8 cellular contexts compared by ENCODE assay signal in the genomic region with DNA sequence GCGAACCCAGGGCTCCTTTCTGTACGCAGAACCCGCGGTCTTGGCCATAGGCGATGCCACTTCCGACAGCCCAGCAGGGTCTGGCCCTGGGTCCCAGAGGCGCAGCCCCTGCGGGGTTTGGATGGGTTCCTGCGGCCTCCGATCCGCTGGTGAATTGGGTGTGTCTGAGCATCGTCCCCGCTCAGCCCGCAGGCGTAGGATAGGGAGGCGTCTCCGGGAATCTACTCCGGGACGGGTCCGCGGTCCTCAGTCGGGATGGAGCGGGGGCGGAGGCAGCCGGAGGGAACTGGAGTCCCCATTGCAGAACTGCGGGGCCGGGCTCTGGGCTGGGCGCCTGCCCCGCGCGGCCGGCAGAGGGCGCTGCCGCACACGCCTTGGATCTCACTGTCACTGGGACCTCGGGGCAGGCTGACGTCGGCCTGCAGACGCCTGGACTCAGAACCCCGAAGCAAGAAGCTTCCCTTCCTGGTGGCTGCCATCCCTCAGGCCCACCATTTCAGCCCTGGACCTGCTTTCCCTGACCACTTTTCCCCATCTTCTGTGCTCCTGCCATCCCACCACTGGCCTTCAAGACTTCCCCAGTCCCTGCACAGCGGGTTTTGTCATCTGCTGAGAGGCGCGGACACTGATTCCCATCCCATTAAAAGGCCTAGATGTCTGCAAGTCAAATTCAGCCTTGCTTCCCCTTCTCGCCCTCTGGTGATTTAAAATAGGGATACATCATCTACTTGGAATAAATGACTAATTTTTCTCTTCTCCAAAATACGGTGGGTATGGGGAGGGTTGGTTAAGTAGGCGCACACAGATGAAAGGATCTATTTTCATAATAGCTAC. TPM values are rescaled to one million over a fixed set of nuclear protein-coding genes. Genes with fewer than 3 reads are reported as not detected.
DNase-seq lines count a peak whose midpoint lies in the region; ATAC-seq and TF ChIP-seq lines count a peak whose summit lies in the region.

No MANE protein-coding gene starts in this region.

- peak; percentile 60 for ATAC-seq in HG03064 (IDR thresholded peaks at IDR 0.05; ENCODE audit: low read depth, unreplicated experiment)

- H3K36me3 ChIP-seq in kidney epithelial cell (ENCODE audit: control insufficient read depth, insufficient read depth, low read length) = no peaks in the 10 kb centered on the region

- DNase-seq in NCI-H524 (lab: John Stamatoyannopoulos, UW) = peak; percentile 28 to 79
- DNase-seq in NCI-H524 treated with DMSO at 0.1 percent for 48 hours (lab: John Stamatoyannopoulos, UW) = no peak
- DNase-seq in NCI-H2196 treated with DMSO at 0.1 percent for 48 hours (lab: John Stamatoyannopoulos, UW; ENCODE audit: unreplicated experiment) = peak; percentile 84
- peak; percentile 88 for DNase-seq in activated CD4-positive, CD25-positive, alpha-beta regulatory T cell treated with anti-CD3 and anti-CD28 coated beads, Interleukin-2, amount 50 U/mL, for 72 hours
- peak; percentile 80 for DNase-seq in cerebellar cortex (ENCODE audit: low spot score)
- DNase-seq in kidney epithelial cell (ENCODE audit: low read depth) = no peak
- DNase-seq in stimulated activated CD4-positive, alpha-beta T cell treated with anti-CD3 and anti-CD28 coated beads, Interleukin-15, amount 100 ng/mL, for 24 hours = peak; percentile 85

- peak; percentile 72 for TF ChIP-seq CTCF in kidney epithelial cell (IDR thresholded peaks at IDR 0.05; ENCODE audit: insufficient read depth, low read length, poor library complexity, severe bottlenecking)

- H3K27me3 ChIP-seq in kidney epithelial cell (ENCODE audit: control insufficient read depth, insufficient read depth, low read length) = no peaks in the 10 kb centered on the region

- H3K4me3 ChIP-seq in kidney epithelial cell (ENCODE audit: low read depth, low read length) = peak overlapping the region; percentile 40

RNA-seq across cellular contexts. Expression of gene CREB3L1, which starts 38.3 kb away (rescaled TPM):
- total RNA-seq in kidney epithelial cell = 3.2 and 4.5 TPM in 2 replicates

Comparison
In these comparisons a context has a peak if more than half of its experiments do, and no peak if none do; other contexts are left out.
1. DNase-seq: peak in NCI-H524 (2 of 2), NCI-H2196 treated with DMSO at 0.1 percent for 48 hours (single experiment), activated CD4-positive, CD25-positive, alpha-beta regulatory T cell treated with anti-CD3 and anti-CD28 coated beads, Interleukin-2, amount 50 U/mL, for 72 hours (single experiment), cerebellar cortex (single experiment) and stimulated activated CD4-positive, alpha-beta T cell treated with anti-CD3 and anti-CD28 coated beads, Interleukin-15, amount 100 ng/mL, for 24 hours (single experiment); none in NCI-H524 treated with DMSO at 0.1 percent for 48 hours (single experiment) and kidney epithelial cell (single experiment).